In the genomic region with DNA sequence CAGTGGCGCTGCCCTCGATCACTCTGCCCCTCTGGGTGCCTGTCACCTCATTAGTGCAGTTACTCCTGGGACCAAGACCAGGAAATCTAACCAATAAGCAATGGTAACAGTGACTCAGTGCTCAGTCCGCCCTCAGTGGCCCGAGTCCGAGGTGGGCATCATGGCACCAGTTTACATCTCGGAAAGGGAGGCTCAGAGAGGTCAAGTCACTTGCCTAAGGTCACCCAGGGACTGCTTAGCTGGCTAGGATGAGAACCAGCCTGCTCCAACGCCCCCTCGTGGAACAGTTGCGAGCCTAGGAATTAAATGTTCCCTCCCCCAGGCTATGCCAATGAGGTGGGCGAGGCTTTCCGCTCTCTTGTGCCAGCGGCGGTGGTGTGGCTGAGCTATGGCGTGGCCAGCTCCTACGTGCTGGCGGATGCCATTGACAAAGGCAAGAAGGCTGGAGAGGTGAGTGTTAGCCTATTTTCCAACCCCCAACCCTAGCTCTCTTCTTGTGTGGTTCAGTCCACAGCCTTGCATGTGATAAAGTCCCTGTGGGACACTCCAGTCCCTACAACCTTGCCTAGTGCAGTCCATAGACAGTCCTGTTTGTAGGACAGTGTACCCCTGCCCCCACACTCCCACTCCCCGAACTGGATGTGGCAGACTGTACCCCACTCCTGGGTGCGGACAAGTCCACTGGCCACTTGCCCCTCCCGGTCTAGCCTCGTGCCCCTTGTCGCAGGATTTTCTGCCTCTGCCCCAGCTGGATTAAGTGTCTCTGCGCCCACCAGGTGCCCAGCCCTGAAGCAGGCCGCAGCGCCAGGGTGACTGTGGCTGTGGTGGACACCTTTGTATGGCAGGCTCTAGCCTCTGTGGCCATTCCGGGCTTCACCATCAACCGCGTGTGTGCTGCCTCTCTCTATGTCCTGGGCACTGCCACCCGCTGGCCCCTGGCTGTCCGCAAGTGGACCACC, we compare ENCODE assay signal across 8 cellular contexts. TPM values are rescaled to one million over a fixed set of nuclear protein-coding genes. Genes with fewer than 3 reads are reported as not detected.
DNase-seq lines count a peak whose midpoint lies in the region; ATAC-seq lines count a peak whose summit lies in the region.

No MANE protein-coding gene starts in this region.

- in situ Hi-C loops in SK-MEL-5 (cut with HindIII; ENCODE audit: low pct_unique_long_range_greater_than_20kb, low sequenced_read_pairs), result loop anchor here (10.0 kb wide), 1 partner anchor 102 kb away; the partner anchor contains the start of gene TBC1D10A

- DNase-seq in DMS 273 treated with DMSO at 0.1 percent for 48 hours (lab: John Stamatoyannopoulos, UW) (peak; percentile 39), M059J (ENCODE audit: low read depth) (peak; percentile 67), SK-MEL-5 (ENCODE audit: low read depth, low spot score) (peak; percentile 93), foreskin melanocyte (peak; percentile 79), occipital lobe (lab: John Stamatoyannopoulos, UW) (peak; percentile 67), superior temporal gyrus (ENCODE audit: extremely low spot score) (peak; percentile 78)
- DNase-seq in activated naive CD4-positive, alpha-beta T cell (lab: John Stamatoyannopoulos, UW), result peak; percentile 61 to 76 (median 70)

- ATAC-seq in GM18870 (IDR thresholded peaks at IDR 0.05; ENCODE audit: unreplicated experiment), result no peak

RNA-seq across cellular contexts. Expression of gene MTFP1, which starts 1.1 kb away (rescaled TPM):
- 10.0 and 12.1 TPM in 2 replicates for total RNA-seq in M059J (2014; rRNA removed; shearing (Covaris generic))
- total RNA-seq in SK-MEL-5 (2014; rRNA removed; shearing (Covaris generic)), result 83.1 and 92.2 TPM in 2 replicates
- 60.5 and 77.8 TPM in 2 replicates for polyA plus RNA-seq in SK-MEL-5 (2015; cell fraction: cytosol; rRNA removed)
- polyA plus RNA-seq in SK-MEL-5 (2015; cell fraction: nucleus; rRNA removed), result 8.7 and 19.9 TPM in 2 replicates
- 2.3 TPM for total RNA-seq in occipital lobe

RNA-seq across cellular contexts. Expression of gene SEC14L2, which starts 29.9 kb away (rescaled TPM):
- 15.1 and 31.3 TPM in 2 replicates for total RNA-seq in M059J (2014; rRNA removed; shearing (Covaris generic))
- total RNA-seq in SK-MEL-5 (2014; rRNA removed; shearing (Covaris generic)), result 4.0 and 7.4 TPM in 2 replicates
- polyA plus RNA-seq in SK-MEL-5 (2015; cell fraction: cytosol; rRNA removed), result 11.0 and 18.4 TPM in 2 replicates
- 12.7 and 30.4 TPM in 2 replicates for polyA plus RNA-seq in SK-MEL-5 (2015; cell fraction: nucleus; rRNA removed)
- total RNA-seq in occipital lobe, result 9.5 TPM

RNA-seq across cellular contexts. Expression of gene RNF215, which starts 39.5 kb away (rescaled TPM):
- total RNA-seq in M059J (2014; rRNA removed; shearing (Covaris generic)), result 15.1 and 17.4 TPM in 2 replicates
- total RNA-seq in SK-MEL-5 (2014; rRNA removed; shearing (Covaris generic)), result 12.2 and 14.2 TPM in 2 replicates
- 17.1 and 23.9 TPM in 2 replicates for polyA plus RNA-seq in SK-MEL-5 (2015; cell fraction: cytosol; rRNA removed)
- polyA plus RNA-seq in SK-MEL-5 (2015; cell fraction: nucleus; rRNA removed), result 102 and 175 TPM in 2 replicates
- 25.7 TPM for total RNA-seq in occipital lobe

RNA-seq across cellular contexts. Expression of gene SEC14L3, which starts 45.1 kb away (rescaled TPM):
- not detected in 2 replicates for total RNA-seq in M059J (2014; rRNA removed; shearing (Covaris generic))
- total RNA-seq in SK-MEL-5 (2014; rRNA removed; shearing (Covaris generic)), result not detected in 2 replicates
- not detected in 2 replicates for polyA plus RNA-seq in SK-MEL-5 (2015; cell fraction: cytosol; rRNA removed)
- polyA plus RNA-seq in SK-MEL-5 (2015; cell fraction: nucleus; rRNA removed), result not detected in 2 replicates
- total RNA-seq in occipital lobe, result not detected

Comparison
In these comparisons a context has a peak if more than half of its experiments do, and no peak if none do; other contexts are left out.
1. DNase-seq: peak in every context shown above with its lines; median percentile 93 in SK-MEL-5; 79 in foreskin melanocyte; 78 in superior temporal gyrus; 70 in activated naive CD4-positive, alpha-beta T cell; 67 in M059J; 67 in occipital lobe; 39 in DMS 273 treated with DMSO at 0.1 percent for 48 hours.